ENCODE assay signal across 9 cellular contexts in genomic region chr12:46556820-46557524, GRCh38.
A peak's percentile ranks its signal among the peaks of the same experiment; 100 is the strongest.
DNase-seq lines count a peak whose midpoint lies in the region; ATAC-seq and TF ChIP-seq lines count a peak whose summit lies in the region.
"Had no signal": no experiment of that assay in that cellular context is flagged by ENCODE, and none has a peak within 500 bp of the region (broad histone marks: within the 10 kb centered on the region; RNA-seq: fewer than 3 reads in every experiment).

No MANE protein-coding gene starts in this region.

- no peak overlapping the region for H3K4me2 ChIP-seq in parathyroid adenoma (ENCODE audit: low read length)

- no peak overlapping the region for H3K4me3 ChIP-seq in parathyroid adenoma (ENCODE audit: low read depth, low read length)

- H2AFZ ChIP-seq in parathyroid adenoma: peak overlapping the region; percentile 65

- ATAC-seq in left lobe of liver (no peak), HG03025 (IDR thresholded peaks at IDR 0.05; ENCODE audit: low FRiP score, unreplicated experiment) (no peak)

- no peaks in the 10 kb centered on the region for H3K27me3 ChIP-seq in parathyroid adenoma (ENCODE audit: control insufficient read depth, insufficient read depth, low read length)

- no peak overlapping the region for H3K9ac ChIP-seq in parathyroid adenoma

- no peaks in the 10 kb centered on the region for H3K36me3 ChIP-seq in parathyroid adenoma (ENCODE audit: control insufficient read depth, insufficient read depth, low read length)

- H3K79me2 ChIP-seq in parathyroid adenoma: no peaks in the 10 kb centered on the region

- H3K9me3 ChIP-seq in parathyroid adenoma (ENCODE audit: control insufficient read depth, low read length): no peaks in the 10 kb centered on the region

- H3K27ac ChIP-seq in parathyroid adenoma: peak overlapping the region; percentile 83

- DNase-seq in Daoy (ENCODE audit: low read depth) (peak; percentile 91), NCI-H69 (lab: John Stamatoyannopoulos, UW) (peak; percentile 15), dedifferentiated amniotic fluid mesenchymal stem cell (ENCODE audit: extremely low spot score) (peak; percentile 73), left lobe of liver (ENCODE audit: low spot score) (no peak), cortex of kidney (lab: John Stamatoyannopoulos, UW) (no peak)
- DNase-seq in effector CD4-positive, alpha-beta T cell: no peak
- DNase-seq: MV-4-11 had no signal

- H3K4me1 ChIP-seq in parathyroid adenoma: peaks cover 29% of the 10 kb centered on the region

- TF ChIP-seq CTCF in parathyroid adenoma (IDR thresholded peaks at IDR 0.05): no peak

Comparison
In these comparisons a context has a peak if more than half of its experiments do, and no peak if none do; other contexts are left out.
1. DNase-seq: peak in Daoy (single experiment), NCI-H69 (single experiment) and dedifferentiated amniotic fluid mesenchymal stem cell (single experiment); none in effector CD4-positive, alpha-beta T cell (single experiment), left lobe of liver (single experiment) and cortex of kidney (single experiment).